In the genomic region with DNA sequence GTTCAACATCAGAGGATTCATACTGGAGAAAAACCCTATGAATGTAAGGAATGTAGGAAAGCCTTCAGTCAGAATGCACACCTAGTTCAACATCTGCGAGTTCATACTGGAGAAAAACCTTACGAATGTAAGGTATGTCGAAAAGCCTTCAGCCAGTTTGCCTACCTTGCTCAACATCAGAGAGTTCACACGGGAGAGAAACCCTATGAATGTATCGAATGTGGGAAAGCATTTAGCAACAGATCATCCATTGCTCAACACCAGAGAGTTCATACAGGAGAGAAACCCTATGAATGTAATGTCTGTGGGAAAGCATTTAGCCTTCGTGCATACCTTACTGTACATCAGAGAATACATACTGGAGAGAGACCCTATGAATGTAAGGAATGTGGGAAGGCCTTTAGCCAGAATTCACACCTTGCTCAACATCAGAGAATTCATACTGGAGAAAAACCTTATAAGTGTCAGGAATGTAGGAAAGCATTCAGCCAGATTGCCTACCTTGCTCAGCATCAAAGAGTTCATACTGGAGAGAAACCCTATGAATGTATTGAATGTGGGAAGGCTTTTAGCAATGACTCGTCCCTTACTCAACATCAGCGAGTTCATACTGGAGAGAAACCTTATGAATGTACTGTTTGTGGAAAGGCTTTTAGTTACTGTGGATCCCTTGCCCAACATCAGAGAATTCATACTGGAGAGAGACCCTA, we compare ENCODE assay signal across 1 cellular context.
TF ChIP-seq lines count a peak whose summit lies in the region.

No MANE protein-coding gene starts in this region.

TF ChIP-seq in HEK293, 187 proteins besides CTCF, POLR2A, EP300 and RAD21:
- TF ChIP-seq SETDB1 (IDR thresholded peaks at IDR 0.05; ENCODE audit: insufficient read length, low read length): peak; percentile 99
- TF ChIP-seq ZNF274 (IDR thresholded peaks at IDR 0.05; ENCODE audit: low read length): peak; percentile 93
- TF ChIP-seq ZNF274 (tag by site-specific recombination; IDR thresholded peaks at IDR 0.05; ENCODE audit: borderline replicate concordance): peak; percentile 95
- TF ChIP-seq ZNF600 (tag by site-specific recombination; IDR thresholded peaks at IDR 0.05): no peak
- 0 out of 2 replicates have a peak, but pooled peaks have one; percentile 4 for TF ChIP-seq ZNF138 (tag by site-specific recombination; IDR thresholded peaks at IDR 0.05; ENCODE audit: borderline replicate concordance)
- 0 out of 2 replicates have a peak, but pooled peaks have one; percentile 75 for TF ChIP-seq ZNF174 (tag by site-specific recombination; IDR thresholded peaks at IDR 0.05)
- peak; percentile 100 for TF ChIP-seq TRIM28 (IDR thresholded peaks at IDR 0.05; ENCODE audit: borderline replicate concordance, low read length)
TF ChIP-seq in HEK293: peak in this region for 5.
